ENCODE assay signal across 3 cellular contexts in genomic region chr19:37055330-37055729, GRCh38.
"Had no signal": no experiment of that assay in that cellular context is flagged by ENCODE, and none has a peak within 500 bp of the region (broad histone marks: within the 10 kb centered on the region; RNA-seq: fewer than 3 reads in every experiment).

No MANE protein-coding gene starts in this region.

- ATAC-seq: GM12878 had no signal

- DNase-seq: GDM1, GF-D8 had no signal

- H3K4me3 ChIP-seq: GM12878 had no signal
